Comparison of ENCODE assay signal across 17 cellular contexts in the genomic region with DNA sequence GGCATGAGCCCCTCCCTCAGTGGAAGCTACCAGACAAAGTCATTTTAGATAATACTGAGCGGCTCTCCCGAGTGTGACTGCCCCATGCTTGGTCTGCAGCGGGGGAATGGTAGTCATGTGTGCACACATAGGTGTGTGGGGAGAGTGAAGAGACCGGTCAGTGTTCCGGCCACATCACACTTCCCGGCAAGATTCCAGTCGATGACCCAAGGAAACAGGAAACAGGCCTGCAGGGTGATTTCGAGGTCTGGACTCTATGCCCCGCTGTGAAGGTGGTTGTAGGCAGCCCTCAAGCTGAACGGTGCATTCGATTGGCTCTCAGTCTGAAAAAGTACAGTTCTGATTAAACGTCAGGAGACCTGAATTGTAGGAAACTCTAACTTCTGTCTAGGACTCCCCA.
"Had no signal": no experiment of that assay in that cellular context is flagged by ENCODE, and none has a peak within 500 bp of the region (broad histone marks: within the 10 kb centered on the region; RNA-seq: fewer than 3 reads in every experiment).

No MANE protein-coding gene starts in this region.

- H3K27ac Mint-ChIP-seq: activated CD4-positive, alpha-beta T cell treated with anti-CD3 and anti-CD28 coated beads, Interleukin-2, amount 10 ng/mL, durations not matched to agents 7 days and 5 days; activated CD8-positive, alpha-beta T cell treated with anti-CD3 and anti-CD28 coated beads, Interleukin-2, amount 10 ng/mL, durations not matched to agents 7 days and 5 days; activated T-cell treated with anti-CD3 and anti-CD28 coated beads, Interleukin-2, amount 50 U/mL, for 24 hours; nephron progenitor cell; progenitor cell of endocrine pancreas; stimulated activated naive CD8-positive, alpha-beta T cell treated with anti-CD3 and anti-CD28 coated beads, Interleukin-15, Interleukin-2, amounts not matched to agents 100 ng/mL and 50 ng/mL, for 24 hours had no signal

- H3K9me3 ChIP-seq: lower lobe of right lung had no signal

- H3K4me1 ChIP-seq: foreskin keratinocyte had no signal

- H3K27ac ChIP-seq: foreskin keratinocyte, lower lobe of right lung had no signal

- H3K4me3 Mint-ChIP-seq: activated CD4-positive, alpha-beta T cell treated with anti-CD3 and anti-CD28 coated beads, Interleukin-2, amount 10 ng/mL, durations not matched to agents 7 days and 5 days; activated CD8-positive, alpha-beta T cell treated with anti-CD3 and anti-CD28 coated beads, Interleukin-2, amount 10 ng/mL, durations not matched to agents 7 days and 5 days; activated T-cell treated with anti-CD3 and anti-CD28 coated beads, Interleukin-2, amount 50 U/mL, for 24 hours; effector memory CD8-positive, alpha-beta T cell; nephron progenitor cell; stimulated activated naive CD8-positive, alpha-beta T cell treated with anti-CD3 and anti-CD28 coated beads, Interleukin-15, Interleukin-2, amounts not matched to agents 100 ng/mL and 50 ng/mL, for 24 hours had no signal

- H3K9me3 Mint-ChIP-seq: activated CD4-positive, alpha-beta T cell treated with anti-CD3 and anti-CD28 coated beads, Interleukin-2, amount 10 ng/mL, durations not matched to agents 7 days and 5 days; activated T-cell treated with anti-CD3 and anti-CD28 coated beads, Interleukin-2, amount 50 U/mL, for 24 hours; effector memory CD8-positive, alpha-beta T cell; nephron progenitor cell; stimulated activated naive CD8-positive, alpha-beta T cell treated with anti-CD3 and anti-CD28 coated beads, Interleukin-15, Interleukin-2, amounts not matched to agents 100 ng/mL and 50 ng/mL, for 24 hours had no signal

- DNase-seq: activated CD4-positive, alpha-beta T cell treated with anti-CD3 and anti-CD28 coated beads, Interleukin-2, amount 10 ng/mL, durations not matched to agents 7 days and 5 days; activated CD8-positive, alpha-beta T cell treated with anti-CD3 and anti-CD28 coated beads, Interleukin-2, amount 10 ng/mL, durations not matched to agents 7 days and 5 days; activated naive CD4-positive, alpha-beta T cell treated with anti-CD3 and anti-CD28 coated beads, Interleukin-2, amount 50 U/mL, for 16 hours; activated T-cell treated with anti-CD3 and anti-CD28 coated beads, Interleukin-2, amount 50 U/mL, for 24 hours; cerebellar nuclear complex; effector memory CD8-positive, alpha-beta T cell; foreskin keratinocyte; hippocampal formation; lower lobe of right lung; midbrain; T-helper 1 cell; trophoblast cell had no signal

- ATAC-seq: activated CD4-positive, CD25-positive, alpha-beta regulatory T cell treated with anti-CD3 and anti-CD28 coated beads, Interleukin-2, amount 50 U/mL, for 24 hours; activated CD8-positive, alpha-beta T cell treated with anti-CD3 and anti-CD28 coated beads, Interleukin-2, amount 10 ng/mL, durations not matched to agents 7 days and 5 days; effector memory CD8-positive, alpha-beta T cell; foreskin keratinocyte; left colon had no signal

- H3K4me3 ChIP-seq: lower lobe of right lung had no signal

- H3K36me3 ChIP-seq: lower lobe of right lung had no signal

- H3K27me3 Mint-ChIP-seq: activated T-cell treated with anti-CD3 and anti-CD28 coated beads, Interleukin-2, amount 50 U/mL, for 24 hours; stimulated activated naive CD8-positive, alpha-beta T cell treated with anti-CD3 and anti-CD28 coated beads, Interleukin-15, Interleukin-2, amounts not matched to agents 100 ng/mL and 50 ng/mL, for 24 hours had no signal
